ENCODE assay signal across 1 cellular context in genomic region chr5:53008751-53009150, GRCh38.
TF ChIP-seq lines count a peak whose summit lies in the region.

No MANE protein-coding gene starts in this region.

TF ChIP-seq in SK-N-SH treated with all-trans-retinoic acid at 6 μM for 48 hours, 23 proteins besides CTCF, POLR2A, EP300 and RAD21 (continued from another document):
- TF ChIP-seq CREB5 (CRISPR knock-in tag; IDR thresholded peaks at IDR 0.05; ENCODE audit: low read depth) = no peak
- TF ChIP-seq OSR1 (CRISPR knock-in tag; IDR thresholded peaks at IDR 0.05) = no peak
- TF ChIP-seq ZFP30 (CRISPR knock-in tag; IDR thresholded peaks at IDR 0.05) = no peak
- TF ChIP-seq BACH2 (CRISPR knock-in tag; IDR thresholded peaks at IDR 0.05; ENCODE audit: borderline replicate concordance) = no peak
- no peak for TF ChIP-seq PPARA (CRISPR knock-in tag; IDR thresholded peaks at IDR 0.05; ENCODE audit: borderline replicate concordance)
- no peak for TF ChIP-seq CSDC2 (CRISPR knock-in tag; IDR thresholded peaks at IDR 0.05)
